12 cellular contexts compared by ENCODE assay signal in genomic region chr3:129482721-129483120, GRCh38. TPM values are rescaled to one million over a fixed set of nuclear protein-coding genes. Genes with fewer than 3 reads are reported as not detected.
DNase-seq lines count a peak whose midpoint lies in the region; ATAC-seq, FAIRE-seq and TF ChIP-seq lines count a peak whose summit lies in the region.
"Had no signal": no experiment of that assay in that cellular context is flagged by ENCODE, and none has a peak within 500 bp of the region (broad histone marks: within the 10 kb centered on the region; RNA-seq: fewer than 3 reads in every experiment).

No MANE protein-coding gene starts in this region.

- H3K27ac ChIP-seq in HepG2 (ENCODE audit: extremely low read length, insufficient read depth, low read length): no peak overlapping the region
- H3K27ac ChIP-seq in right lobe of liver: no peak overlapping the region
- H3K27ac ChIP-seq in RWPE2 (ENCODE audit: poor library complexity, severe bottlenecking): peak overlapping the region; percentile 5
- H3K27ac ChIP-seq: VCaP had no signal

- no peak overlapping the region for H3K4me3 Mint-ChIP-seq in activated T-helper 2 cell treated with anti-CD3 and anti-CD28 coated beads, Interferon-gamma antibody, Interleukin-2, Interleukin-4, amounts not matched to agents 10 μg/mL and 5 μg/mL and 100 μg/mL, durations not matched to agents 14 hours and 24 hours and 36 hours (ENCODE audit: low read depth)

- FAIRE-seq in HepG2 (lab: Jason Lieb, UNC): no peak

- H2AFZ ChIP-seq in HepG2 (ENCODE audit: low read length): no peak overlapping the region

- H3K4me2 ChIP-seq in HepG2 (ENCODE audit: low read depth, low read length): no peak overlapping the region

- H3K4me1 ChIP-seq in HepG2 (ENCODE audit: insufficient read depth, low read length) (no peaks in the 10 kb centered on the region), right lobe of liver (peaks cover 0 to 13% (median 0%) of the 10 kb centered on the region in 4 donors), RWPE2 (ENCODE audit: insufficient read depth, poor library complexity, severe bottlenecking) (peaks cover 28% of the 10 kb centered on the region)

- H3K9me3 ChIP-seq in HepG2 (ENCODE audit: low read length): no peaks in the 10 kb centered on the region
- H3K9me3 ChIP-seq in right lobe of liver: no peaks in the 10 kb centered on the region
- H3K9me3 ChIP-seq in RWPE2 (ENCODE audit: severe bottlenecking): no peaks in the 10 kb centered on the region

- H4K20me1 ChIP-seq in HepG2 (ENCODE audit: insufficient read depth, low read length): no peaks in the 10 kb centered on the region

- TF ChIP-seq POLR2A in HepG2 (IDR thresholded peaks at IDR 0.05; ENCODE audit: insufficient read depth in 1 of 2, low read depth in 2 of 2, low read length in 2 of 2) (no peak), right lobe of liver (IDR thresholded peaks at IDR 0.05) (no peak)

- H3K4me3 ChIP-seq in HepG2 (replicated peaks in 1 of 3; ENCODE audit: insufficient read depth in 1 of 3, low read depth in 2 of 3, low read length in 3 of 3) (no peak overlapping the region), right lobe of liver (no peak overlapping the region), RWPE2 (ENCODE audit: severe bottlenecking) (no peak overlapping the region)

- BruUV-seq in HepG2 (replicated peaks; lab: Mats Ljungman, UMichigan): no TSS peak

- no peak for DNase-seq in HepG2 (ENCODE audit: low spot score)
- no peak for DNase-seq in right lobe of liver
- no peak for DNase-seq in RWPE2 (ENCODE audit: low spot score)
- DNase-seq in germinal center (ENCODE audit: low spot score): peak; percentile 12
- no peak for DNase-seq in activated T-helper 2 cell treated with anti-CD3 and anti-CD28 coated beads, Interferon-gamma antibody, Interleukin-2, Interleukin-4, amounts not matched to agents 10 μg/mL and 5 μg/mL and 100 μg/mL, durations not matched to agents 14 hours and 24 hours and 36 hours (ENCODE audit: low spot score)
- DNase-seq in SW480 (ENCODE audit: low spot score): no peak
- DNase-seq: activated naive CD4-positive, alpha-beta T cell treated with anti-CD3 and anti-CD28 coated beads, Interleukin-2, amount 50 U/mL, for 16 hours; COR-L47 had no signal

- H3K27me3 ChIP-seq in HepG2 (ENCODE audit: control insufficient read depth in 1 of 2, insufficient read depth in 2 of 2, low read length in 2 of 2) (no peaks in the 10 kb centered on the region), right lobe of liver (no peaks in the 10 kb centered on the region), RWPE2 (ENCODE audit: insufficient read depth, poor library complexity, severe bottlenecking) (no peaks in the 10 kb centered on the region)

- CTCF ChIA-PET in HepG2 (lab: Yijun Ruan, JAX; ENCODE audit: low intra/inter-chr PET ratio, low total read pairs): no interaction called here

- TF ChIP-seq CTCF in HepG2 (CRISPR knock-in tag; IDR thresholded peaks at IDR 0.05) (peak; percentile 26; the same call in 1 of the 2 replicates), right lobe of liver (IDR thresholded peaks at IDR 0.05) (no peak), RWPE2 (IDR thresholded peaks at IDR 0.05; ENCODE audit: poor library complexity, severe bottlenecking) (no peak)

- TF ChIP-seq RAD21 in HepG2 (CRISPR knock-in tag; IDR thresholded peaks at IDR 0.05): no peak

- 89% methylated on average over 1 of the region's 1 CpG for WGBS in HepG2 (ENCODE audit: low lambda C conversion rate)
- 100% methylated on average over 1 of the region's 1 CpG for WGBS in right lobe of liver (ENCODE audit: insufficient coverage, low coverage, low lambda C conversion rate, missing lambda C conversion rate)

- in situ Hi-C loops in HepG2 (cut with HindIII; ENCODE audit: extremely low pct_ligation_motif_present, low pct_unique_long_range_greater_than_20kb): no loop called here

- peaks cover 6% of the 10 kb centered on the region for H3K36me3 Mint-ChIP-seq in activated T-helper 2 cell treated with anti-CD3 and anti-CD28 coated beads, Interferon-gamma antibody, Interleukin-2, Interleukin-4, amounts not matched to agents 10 μg/mL and 5 μg/mL and 100 μg/mL, durations not matched to agents 14 hours and 24 hours and 36 hours (ENCODE audit: low read depth)

- H3K79me2 ChIP-seq in HepG2 (ENCODE audit: insufficient read depth, low read length): no peaks in the 10 kb centered on the region

- no peak overlapping the region for H3K9ac ChIP-seq in HepG2 (ENCODE audit: insufficient read depth, low read depth, low read length)

- peaks cover 8% of the 10 kb centered on the region for H3K4me1 Mint-ChIP-seq in activated T-helper 2 cell treated with anti-CD3 and anti-CD28 coated beads, Interferon-gamma antibody, Interleukin-2, Interleukin-4, amounts not matched to agents 10 μg/mL and 5 μg/mL and 100 μg/mL, durations not matched to agents 14 hours and 24 hours and 36 hours (ENCODE audit: low read depth)

- no peaks in the 10 kb centered on the region for H3K9me3 Mint-ChIP-seq in activated T-helper 2 cell treated with anti-CD3 and anti-CD28 coated beads, Interferon-gamma antibody, Interleukin-2, Interleukin-4, amounts not matched to agents 10 μg/mL and 5 μg/mL and 100 μg/mL, durations not matched to agents 14 hours and 24 hours and 36 hours

- H3K27ac Mint-ChIP-seq in activated T-helper 2 cell treated with anti-CD3 and anti-CD28 coated beads, Interferon-gamma antibody, Interleukin-2, Interleukin-4, amounts not matched to agents 10 μg/mL and 5 μg/mL and 100 μg/mL, durations not matched to agents 14 hours and 24 hours and 36 hours: no peak overlapping the region

- H3K36me3 ChIP-seq in HepG2 (replicated peaks in 1 of 2; ENCODE audit: control insufficient read depth in 1 of 2, insufficient read depth in 2 of 2, low read length in 2 of 2) (peaks cover 7 to 32% of the 10 kb centered on the region in 2 experiments; a peak in 4 of 5 replicates), right lobe of liver (peaks cover 0 to 20% (median 0%) of the 10 kb centered on the region in 4 donors), RWPE2 (ENCODE audit: low read depth) (peaks cover 16% of the 10 kb centered on the region)

- H3K27me3 Mint-ChIP-seq in activated T-helper 2 cell treated with anti-CD3 and anti-CD28 coated beads, Interferon-gamma antibody, Interleukin-2, Interleukin-4, amounts not matched to agents 10 μg/mL and 5 μg/mL and 100 μg/mL, durations not matched to agents 14 hours and 24 hours and 36 hours (ENCODE audit: low read depth): no peaks in the 10 kb centered on the region

- ATAC-seq in HepG2 (peak; percentile 34; the same call in 1 of the 3 replicates), right lobe of liver (no peak), RWPE2 (ENCODE audit: low read depth) (no peak), HG02678 (IDR thresholded peaks at IDR 0.05; ENCODE audit: unreplicated experiment) (no peak), GM19452 (IDR thresholded peaks at IDR 0.05; ENCODE audit: unreplicated experiment) (no peak)

- intact Hi-C loops in HepG2 (cut with micrococcal nuclease; ENCODE audit: unreplicated experiment): no loop called here
- intact Hi-C loops in right lobe of liver (cut with DNase I): loop anchor here (10.0 kb wide), 1 partner anchor 132 kb away; no protein-coding TSS in a partner anchor
- intact Hi-C loops in activated T-helper 2 cell treated with anti-CD3 and anti-CD28 coated beads, Interferon-gamma antibody, Interleukin-2, Interleukin-4, amounts not matched to agents 10 μg/mL and 5 μg/mL and 100 μg/mL, durations not matched to agents 14 hours and 24 hours and 36 hours (cut with micrococcal nuclease): no loop called here

- TF ChIP-seq EP300 in HepG2 (IDR thresholded peaks at IDR 0.05; ENCODE audit: low read depth in 2 of 2, low read length in 2 of 2): no peak
- TF ChIP-seq EP300 in HepG2 (CRISPR knock-in tag; IDR thresholded peaks at IDR 0.05; ENCODE audit: borderline replicate concordance): no peak

- POLR2A ChIA-PET in HepG2 (lab: Yijun Ruan, JAX): no interaction called here

RNA-seq across cellular contexts. Expression of gene IFT122, which starts 42.7 kb away (rescaled TPM):
- total RNA-seq in HepG2 (2016; rRNA removed; fragmentation: Illumina TruSeq; extraction: Trizol) (10.3 and 10.8 TPM in 2 replicates), right lobe of liver (10 to 100 TPM in 4 of 6 experiments, 1 to 10 TPM in 2; 7.1 to 16.8 (median 11.5) TPM)
- 1.7 and 3.1 TPM in 2 replicates for total RNA-seq in HepG2 (2016; cell fraction: cytosol; rRNA removed; fragmentation: Illumina TruSeq; extraction: Trizol; ENCODE audit: low read depth)
- total RNA-seq in HepG2 (2016; cell fraction: insoluble cytoplasmic fraction; rRNA removed; fragmentation: Illumina TruSeq; extraction: Trizol): 9.7 and 10.0 TPM in 2 replicates
- 3.2 and 3.8 TPM in 2 replicates for total RNA-seq in HepG2 (2016; cell fraction: membrane; rRNA removed; fragmentation: Illumina TruSeq; extraction: Trizol)
- total RNA-seq in HepG2 (2016; cell fraction: nucleus; rRNA removed; fragmentation: Illumina TruSeq; extraction: Trizol): 13.1 and 17.6 TPM in 2 replicates
- polyA plus RNA-seq in HepG2 (2011; rRNA removed): 9.1 and 10.1 TPM in 2 replicates
- polyA plus RNA-seq in HepG2 (2011; cell fraction: cytosol; rRNA removed): 6.0 and 7.1 TPM in 2 replicates
- polyA plus RNA-seq in HepG2 (2011; cell fraction: nucleus; rRNA removed): 39.5 and 68.7 TPM in 2 replicates
- 8.5 and 8.9 TPM in 2 replicates for polyA plus RNA-seq in HepG2 (2012)
- 1.0 and 2.0 TPM in 2 replicates for polyA plus RNA-seq in HepG2 (2016; cell fraction: cytosol; fragmentation: Illumina TruSeq; extraction: Trizol; ENCODE audit: low read depth)
- 6.8 and 7.9 TPM in 2 replicates for polyA plus RNA-seq in HepG2 (2016; cell fraction: insoluble cytoplasmic fraction; fragmentation: Illumina TruSeq; extraction: Trizol; ENCODE audit: low read depth)
- polyA plus RNA-seq in HepG2 (2016; cell fraction: membrane; fragmentation: Illumina TruSeq; extraction: Trizol; ENCODE audit: low read depth): 1.5 and 2.2 TPM in 2 replicates
- 31.1 and 32.0 TPM in 2 replicates for polyA plus RNA-seq in HepG2 (2016; cell fraction: nucleus; fragmentation: Illumina TruSeq; extraction: Trizol; ENCODE audit: insufficient read depth, low read depth)
- polyA minus RNA-seq in HepG2 (2011; rRNA and poly(A)+ RNA removed; ENCODE audit: low replicate concordance): 44.2 and 53.6 TPM in 2 replicates
- 4.7 and 7.2 TPM in 2 replicates for polyA minus RNA-seq in HepG2 (2011; cell fraction: cytosol; rRNA and poly(A)+ RNA removed)
- polyA minus RNA-seq in HepG2 (2011; cell fraction: nucleus; rRNA and poly(A)+ RNA removed): 22.0 and 30.6 TPM in 2 replicates
- 15.7 and 17.6 TPM in 2 replicates for total RNA-seq in activated T-helper 2 cell treated with anti-CD3 and anti-CD28 coated beads, Interferon-gamma antibody, Interleukin-2, Interleukin-4, amounts not matched to agents 10 μg/mL and 5 μg/mL and 100 μg/mL, durations not matched to agents 14 hours and 24 hours and 36 hours

RNA-seq across cellular contexts. Expression of gene MBD4, which starts 43.0 kb away (rescaled TPM):
- total RNA-seq in HepG2 (2016; rRNA removed; fragmentation: Illumina TruSeq; extraction: Trizol): 25.3 and 26.9 TPM in 2 replicates
- total RNA-seq in HepG2 (2016; cell fraction: cytosol; rRNA removed; fragmentation: Illumina TruSeq; extraction: Trizol; ENCODE audit: low read depth): 5.2 and 7.0 TPM in 2 replicates
- 25.0 and 27.0 TPM in 2 replicates for total RNA-seq in HepG2 (2016; cell fraction: insoluble cytoplasmic fraction; rRNA removed; fragmentation: Illumina TruSeq; extraction: Trizol)
- 11.5 and 12.6 TPM in 2 replicates for total RNA-seq in HepG2 (2016; cell fraction: membrane; rRNA removed; fragmentation: Illumina TruSeq; extraction: Trizol)
- 30.2 and 35.1 TPM in 2 replicates for total RNA-seq in HepG2 (2016; cell fraction: nucleus; rRNA removed; fragmentation: Illumina TruSeq; extraction: Trizol)
- polyA plus RNA-seq in HepG2 (2011; rRNA removed): 13.7 and 14.9 TPM in 2 replicates
- 4.8 and 4.9 TPM in 2 replicates for polyA plus RNA-seq in HepG2 (2011; cell fraction: cytosol; rRNA removed)
- polyA plus RNA-seq in HepG2 (2011; cell fraction: nucleus; rRNA removed): 22.5 and 26.7 TPM in 2 replicates
- 10.8 and 12.2 TPM in 2 replicates for polyA plus RNA-seq in HepG2 (2012)
- polyA plus RNA-seq in HepG2 (2016; cell fraction: cytosol; fragmentation: Illumina TruSeq; extraction: Trizol; ENCODE audit: low read depth): 1.9 and 2.1 TPM in 2 replicates
- polyA plus RNA-seq in HepG2 (2016; cell fraction: insoluble cytoplasmic fraction; fragmentation: Illumina TruSeq; extraction: Trizol; ENCODE audit: low read depth): 21.7 and 24.1 TPM in 2 replicates
- 4.6 and 5.5 TPM in 2 replicates for polyA plus RNA-seq in HepG2 (2016; cell fraction: membrane; fragmentation: Illumina TruSeq; extraction: Trizol; ENCODE audit: low read depth)
- 43.7 and 51.7 TPM in 2 replicates for polyA plus RNA-seq in HepG2 (2016; cell fraction: nucleus; fragmentation: Illumina TruSeq; extraction: Trizol; ENCODE audit: insufficient read depth, low read depth)
- polyA minus RNA-seq in HepG2 (2011; rRNA and poly(A)+ RNA removed; ENCODE audit: low replicate concordance): 6.9 and 16.7 TPM in 2 replicates
- 4.8 and 6.9 TPM in 2 replicates for polyA minus RNA-seq in HepG2 (2011; cell fraction: cytosol; rRNA and poly(A)+ RNA removed)
- 32.4 and 39.8 TPM in 2 replicates for polyA minus RNA-seq in HepG2 (2011; cell fraction: nucleus; rRNA and poly(A)+ RNA removed)
- total RNA-seq in right lobe of liver: 10 to 100 TPM; 16.9 to 26.1 (median 25.3) TPM
- 41.9 and 45.9 TPM in 2 replicates for total RNA-seq in activated T-helper 2 cell treated with anti-CD3 and anti-CD28 coated beads, Interferon-gamma antibody, Interleukin-2, Interleukin-4, amounts not matched to agents 10 μg/mL and 5 μg/mL and 100 μg/mL, durations not matched to agents 14 hours and 24 hours and 36 hours

RNA-seq across cellular contexts. Expression of gene RHO, which starts 45.7 kb away (rescaled TPM):
- total RNA-seq in HepG2 (2016; rRNA removed; fragmentation: Illumina TruSeq; extraction: Trizol): not detected in 2 replicates
- total RNA-seq in HepG2 (2016; cell fraction: cytosol; rRNA removed; fragmentation: Illumina TruSeq; extraction: Trizol; ENCODE audit: low read depth): not detected in 2 replicates
- not detected in 2 replicates for total RNA-seq in HepG2 (2016; cell fraction: insoluble cytoplasmic fraction; rRNA removed; fragmentation: Illumina TruSeq; extraction: Trizol)
- not detected in 2 replicates for total RNA-seq in HepG2 (2016; cell fraction: membrane; rRNA removed; fragmentation: Illumina TruSeq; extraction: Trizol)
- not detected in 2 replicates for total RNA-seq in HepG2 (2016; cell fraction: nucleus; rRNA removed; fragmentation: Illumina TruSeq; extraction: Trizol)
- polyA plus RNA-seq in HepG2 (2011; rRNA removed): not detected in 2 replicates
- not detected in 2 replicates for polyA plus RNA-seq in HepG2 (2011; cell fraction: cytosol; rRNA removed)
- 0.05 TPM in 1 of 2 replicates, not detected in the other for polyA plus RNA-seq in HepG2 (2011; cell fraction: nucleus; rRNA removed)
- polyA plus RNA-seq in HepG2 (2012): not detected in 2 replicates
- not detected in 2 replicates for polyA plus RNA-seq in HepG2 (2016; cell fraction: cytosol; fragmentation: Illumina TruSeq; extraction: Trizol; ENCODE audit: low read depth)
- not detected in 2 replicates for polyA plus RNA-seq in HepG2 (2016; cell fraction: insoluble cytoplasmic fraction; fragmentation: Illumina TruSeq; extraction: Trizol; ENCODE audit: low read depth)
- polyA plus RNA-seq in HepG2 (2016; cell fraction: membrane; fragmentation: Illumina TruSeq; extraction: Trizol; ENCODE audit: low read depth): not detected in 2 replicates
- not detected in 2 replicates for polyA plus RNA-seq in HepG2 (2016; cell fraction: nucleus; fragmentation: Illumina TruSeq; extraction: Trizol; ENCODE audit: insufficient read depth, low read depth)
- not detected in 2 replicates for polyA minus RNA-seq in HepG2 (2011; rRNA and poly(A)+ RNA removed; ENCODE audit: low replicate concordance)
- not detected in 2 replicates for polyA minus RNA-seq in HepG2 (2011; cell fraction: cytosol; rRNA and poly(A)+ RNA removed)
- not detected in 2 replicates for polyA minus RNA-seq in HepG2 (2011; cell fraction: nucleus; rRNA and poly(A)+ RNA removed)
- total RNA-seq in right lobe of liver: not detected
- total RNA-seq in activated T-helper 2 cell treated with anti-CD3 and anti-CD28 coated beads, Interferon-gamma antibody, Interleukin-2, Interleukin-4, amounts not matched to agents 10 μg/mL and 5 μg/mL and 100 μg/mL, durations not matched to agents 14 hours and 24 hours and 36 hours: not detected in 2 replicates
- total RNA-seq: pulmonary artery endothelial cell had no signal

RNA-seq across cellular contexts. Expression of gene EFCAB12, which starts 54.3 kb away (rescaled TPM):
- total RNA-seq in HepG2 (2016; rRNA removed; fragmentation: Illumina TruSeq; extraction: Trizol) (0.11 and 0.31 TPM in 2 replicates), right lobe of liver (1 to 10 TPM in 5 of 6 experiments, under 1 TPM in 1; 0.26 to 4.7 (median 2.0) TPM)
- 0.18 TPM in 1 of 2 replicates, not detected in the other for total RNA-seq in HepG2 (2016; cell fraction: cytosol; rRNA removed; fragmentation: Illumina TruSeq; extraction: Trizol; ENCODE audit: low read depth)
- 0.07 and 0.26 TPM in 2 replicates for total RNA-seq in HepG2 (2016; cell fraction: insoluble cytoplasmic fraction; rRNA removed; fragmentation: Illumina TruSeq; extraction: Trizol)
- 0.14 and 0.15 TPM in 2 replicates for total RNA-seq in HepG2 (2016; cell fraction: membrane; rRNA removed; fragmentation: Illumina TruSeq; extraction: Trizol)
- 0.34 and 0.50 TPM in 2 replicates for total RNA-seq in HepG2 (2016; cell fraction: nucleus; rRNA removed; fragmentation: Illumina TruSeq; extraction: Trizol)
- polyA plus RNA-seq in HepG2 (2011; rRNA removed): 2.4 and 2.9 TPM in 2 replicates
- polyA plus RNA-seq in HepG2 (2011; cell fraction: cytosol; rRNA removed): 1.3 and 1.4 TPM in 2 replicates
- polyA plus RNA-seq in HepG2 (2011; cell fraction: nucleus; rRNA removed): 9.6 and 10.2 TPM in 2 replicates
- polyA plus RNA-seq in HepG2 (2012): 2.4 and 3.5 TPM in 2 replicates
- 0.06 and 0.17 TPM in 2 replicates for polyA plus RNA-seq in HepG2 (2016; cell fraction: cytosol; fragmentation: Illumina TruSeq; extraction: Trizol; ENCODE audit: low read depth)
- 0.33 and 0.35 TPM in 2 replicates for polyA plus RNA-seq in HepG2 (2016; cell fraction: insoluble cytoplasmic fraction; fragmentation: Illumina TruSeq; extraction: Trizol; ENCODE audit: low read depth)
- 0.15 and 0.24 TPM in 2 replicates for polyA plus RNA-seq in HepG2 (2016; cell fraction: membrane; fragmentation: Illumina TruSeq; extraction: Trizol; ENCODE audit: low read depth)
- polyA plus RNA-seq in HepG2 (2016; cell fraction: nucleus; fragmentation: Illumina TruSeq; extraction: Trizol; ENCODE audit: insufficient read depth, low read depth): 0.92 and 1.5 TPM in 2 replicates
- polyA minus RNA-seq in HepG2 (2011; rRNA and poly(A)+ RNA removed; ENCODE audit: low replicate concordance): 1.9 and 2.0 TPM in 2 replicates
- 0.70 and 0.89 TPM in 2 replicates for polyA minus RNA-seq in HepG2 (2011; cell fraction: cytosol; rRNA and poly(A)+ RNA removed)
- polyA minus RNA-seq in HepG2 (2011; cell fraction: nucleus; rRNA and poly(A)+ RNA removed): 3.9 and 4.8 TPM in 2 replicates
- total RNA-seq in activated T-helper 2 cell treated with anti-CD3 and anti-CD28 coated beads, Interferon-gamma antibody, Interleukin-2, Interleukin-4, amounts not matched to agents 10 μg/mL and 5 μg/mL and 100 μg/mL, durations not matched to agents 14 hours and 24 hours and 36 hours: 0.25 and 0.48 TPM in 2 replicates

Comparison
In these comparisons a context has a peak if more than half of its experiments do, and no peak if none do; other contexts are left out.
1. intact Hi-C loops: an anchor here in right lobe of liver (10.0 kb wide); none called in HepG2 and activated T-helper 2 cell treated with anti-CD3 and anti-CD28 coated beads, Interferon-gamma antibody, Interleukin-2, Interleukin-4, amounts not matched to agents 10 μg/mL and 5 μg/mL and 100 μg/mL, durations not matched to agents 14 hours and 24 hours and 36 hours.